Comparison of ENCODE assay signal across 27 cellular contexts in the genomic region with DNA sequence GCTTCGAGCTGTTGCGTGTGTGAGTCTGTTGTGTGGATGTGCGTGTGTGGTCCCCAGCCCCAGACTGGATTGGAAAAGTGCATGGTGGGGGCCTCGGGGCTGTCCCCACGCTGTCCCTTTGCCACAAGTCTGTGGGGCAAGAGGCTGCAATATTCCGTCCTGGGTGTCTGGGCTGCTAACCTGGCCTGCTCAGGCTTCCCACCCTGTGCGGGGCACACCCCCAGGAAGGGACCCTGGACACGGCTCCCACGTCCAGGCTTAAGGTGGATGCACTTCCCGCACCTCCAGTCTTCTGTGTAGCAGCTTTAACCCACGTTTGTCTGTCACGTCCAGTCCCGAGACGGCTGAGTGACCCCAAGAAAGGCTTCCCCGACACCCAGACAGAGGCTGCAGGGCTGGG. TPM values are rescaled to one million over a fixed set of nuclear protein-coding genes. Genes with fewer than 3 reads are reported as not detected.
A peak's percentile ranks its signal among the peaks of the same experiment; 100 is the strongest.
DNase-seq lines count a peak whose midpoint lies in the region; ATAC-seq, FAIRE-seq and TF ChIP-seq lines count a peak whose summit lies in the region.
"Had no signal": no experiment of that assay in that cellular context is flagged by ENCODE, and none has a peak within 500 bp of the region (broad histone marks: within the 10 kb centered on the region; RNA-seq: fewer than 3 reads in every experiment).

No MANE protein-coding gene starts in this region.

- ATAC-seq in HepG2, result no peak
- ATAC-seq in right lobe of liver, result no peak
- ATAC-seq: GM12878, GM23338 had no signal

- no peak overlapping the region for H3K4me2 ChIP-seq in HepG2 (ENCODE audit: low read depth, low read length)
- H3K4me2 ChIP-seq: BLaER1 treated with 17β-estradiol and CSF1 and Interleukin-3, amounts not matched to agents 10 nM and 100 nM; GM23338 had no signal

- H3K27ac Mint-ChIP-seq in activated CD4-positive, alpha-beta memory T cell treated with anti-CD3 and anti-CD28 coated beads for 36 hours, result no peak overlapping the region
- H3K27ac Mint-ChIP-seq in endothelial cell (ENCODE audit: unreplicated experiment), result no peak overlapping the region
- H3K27ac Mint-ChIP-seq: CD14-positive monocyte; CD4-positive, alpha-beta T cell; GM23338; HFFc6 had no signal

- H3K27ac ChIP-seq in HepG2 (ENCODE audit: extremely low read length, insufficient read depth, low read length) (no peak overlapping the region), right lobe of liver (no peak overlapping the region), RWPE1 (peak overlapping the region; percentile 55), kidney (ENCODE audit: low read depth in 2 of 2, low read length in 2 of 2) (no peak overlapping the region), vagina (no peak overlapping the region)
- H3K27ac ChIP-seq: 22Rv1; BLaER1 treated with 17β-estradiol and CSF1 and Interleukin-3, amounts not matched to agents 10 nM and 100 nM had no signal

- H3K36me3 ChIP-seq in HepG2 (replicated peaks in 1 of 2; ENCODE audit: control insufficient read depth in 1 of 2, insufficient read depth in 2 of 2, low read length in 2 of 2) (peaks cover 0 to 3% of the 10 kb centered on the region in 2 experiments; a peak in 2 of 5 replicates), right lobe of liver (no peaks in the 10 kb centered on the region), kidney (ENCODE audit: control insufficient read depth in 1 of 2, insufficient read depth in 2 of 2, low read length in 2 of 2) (no peaks in the 10 kb centered on the region), vagina (no peaks in the 10 kb centered on the region)

- no peak overlapping the region for H3K4me3 Mint-ChIP-seq in activated CD4-positive, alpha-beta memory T cell treated with anti-CD3 and anti-CD28 coated beads for 36 hours
- H3K4me3 Mint-ChIP-seq in endothelial cell (ENCODE audit: unreplicated experiment), result no peak overlapping the region
- H3K4me3 Mint-ChIP-seq: CD14-positive monocyte; CD4-positive, alpha-beta T cell; CD8-positive, alpha-beta memory T cell; GM23338; H9; HFFc6 had no signal

- TSS peak; percentile 40 for BruUV-seq in HepG2 (replicated peaks; lab: Mats Ljungman, UMichigan)

- CTCF ChIA-PET in HepG2 (lab: Yijun Ruan, JAX; ENCODE audit: low intra/inter-chr PET ratio, low total read pairs), result no interaction called here
- CTCF ChIA-PET in RWPE1 (lab: Yijun Ruan, JAX), result interaction anchor here (0.6 kb wide), 1 partner anchor 84 kb away, joined by 3 read pairs; no protein-coding TSS in a partner anchor
- CTCF ChIA-PET in activated CD4-positive, alpha-beta memory T cell treated with anti-CD3 and anti-CD28 coated beads for 36 hours (lab: Charles Lee), result no interaction called here

- peaks cover 13% of the 10 kb centered on the region; the same call in 1 of the 2 replicates for H4K20me1 ChIP-seq in HepG2 (ENCODE audit: insufficient read depth, low read length)

- H2AFZ ChIP-seq in HepG2 (ENCODE audit: low read length), result no peak overlapping the region
- H2AFZ ChIP-seq: GM23338 had no signal

- in situ Hi-C loops in HepG2 (cut with HindIII; ENCODE audit: extremely low pct_ligation_motif_present, low pct_unique_long_range_greater_than_20kb), result no loop called here

- H3K27me3 ChIP-seq in HepG2 (ENCODE audit: control insufficient read depth in 1 of 2, insufficient read depth in 2 of 2, low read length in 2 of 2) (no peaks in the 10 kb centered on the region), right lobe of liver (no peaks in the 10 kb centered on the region), vagina (no peaks in the 10 kb centered on the region)
- H3K27me3 ChIP-seq: BE2C had no signal

- peaks cover 4% of the 10 kb centered on the region for H3K36me3 Mint-ChIP-seq in activated CD4-positive, alpha-beta memory T cell treated with anti-CD3 and anti-CD28 coated beads for 36 hours
- peaks cover 9% of the 10 kb centered on the region for H3K36me3 Mint-ChIP-seq in endothelial cell (ENCODE audit: low read depth, unreplicated experiment)

- no peak for DNase-seq in HepG2 (ENCODE audit: low spot score)
- no peak for DNase-seq in right lobe of liver
- no peak for DNase-seq in RWPE1 (ENCODE audit: low spot score)
- peak; percentile 39 for DNase-seq in kidney
- DNase-seq in activated CD4-positive, alpha-beta memory T cell treated with anti-CD3 and anti-CD28 coated beads for 36 hours, result no peak
- DNase-seq in endothelial cell (ENCODE audit: low spot score), result no peak
- no peak for DNase-seq in vagina (ENCODE audit: extremely low spot score in 2 of 2)
- DNase-seq in epidermal melanocyte (ENCODE audit: insufficient read length, low spot score), result no peak
- DNase-seq: AML-193; BE2C; CD4-positive, alpha-beta T cell; CD8-positive, alpha-beta memory T cell; DMS 273 treated with DMSO at 0.1 percent for 48 hours; DMS79; EL; GDM1; H9; HFFc6 had no signal

- TF ChIP-seq POLR2A in HepG2 (IDR thresholded peaks at IDR 0.05; ENCODE audit: insufficient read depth in 1 of 2, low read depth in 2 of 2, low read length in 2 of 2) (no peak), right lobe of liver (IDR thresholded peaks at IDR 0.05) (no peak), vagina (IDR thresholded peaks at IDR 0.05) (no peak)

- no peaks in the 10 kb centered on the region for H3K27me3 Mint-ChIP-seq in activated CD4-positive, alpha-beta memory T cell treated with anti-CD3 and anti-CD28 coated beads for 36 hours
- peaks cover 7% of the 10 kb centered on the region for H3K27me3 Mint-ChIP-seq in endothelial cell (ENCODE audit: unreplicated experiment)
- H3K27me3 Mint-ChIP-seq: CD4-positive, alpha-beta T cell had no signal

- H3K9me3 ChIP-seq in HepG2 (ENCODE audit: low read length) (no peaks in the 10 kb centered on the region), right lobe of liver (no peaks in the 10 kb centered on the region), kidney (ENCODE audit: control insufficient read depth in 1 of 2, low read length in 2 of 2) (no peaks in the 10 kb centered on the region), vagina (no peaks in the 10 kb centered on the region)
- H3K9me3 ChIP-seq: BE2C had no signal

- TF ChIP-seq RAD21 in HepG2 (CRISPR knock-in tag; IDR thresholded peaks at IDR 0.05), result no peak

- intact Hi-C loops in HepG2 (cut with micrococcal nuclease; ENCODE audit: unreplicated experiment) (no loop called here), right lobe of liver (cut with DNase I) (no loop called here), kidney (cut with DNase I) (no loop called here), vagina (cut with DNase I) (no loop called here)
- intact Hi-C loops in activated CD4-positive, alpha-beta memory T cell treated with anti-CD3 and anti-CD28 coated beads for 36 hours (cut with micrococcal nuclease), result no loop called here

- POLR2A ChIA-PET in HepG2 (lab: Yijun Ruan, JAX) (interaction anchor here (1.3 kb wide), 1 partner anchor 13 kb away, joined by 4 read pairs; no protein-coding TSS in a partner anchor), RWPE1 (lab: Yijun Ruan, JAX; ENCODE audit: low non-redundant PET) (no interaction called here)
- POLR2A ChIA-PET in activated CD4-positive, alpha-beta memory T cell treated with anti-CD3 and anti-CD28 coated beads for 36 hours (lab: Charles Lee), result no interaction called here

- no peaks in the 10 kb centered on the region for H3K9me3 Mint-ChIP-seq in activated CD4-positive, alpha-beta memory T cell treated with anti-CD3 and anti-CD28 coated beads for 36 hours
- no peaks in the 10 kb centered on the region for H3K9me3 Mint-ChIP-seq in endothelial cell (ENCODE audit: unreplicated experiment)
- H3K9me3 Mint-ChIP-seq: CD14-positive monocyte; CD4-positive, alpha-beta T cell; CD8-positive, alpha-beta memory T cell; HFFc6 had no signal

- TF ChIP-seq EP300 in HepG2 (IDR thresholded peaks at IDR 0.05; ENCODE audit: low read depth in 2 of 2, low read length in 2 of 2), result no peak
- TF ChIP-seq EP300 in HepG2 (CRISPR knock-in tag; IDR thresholded peaks at IDR 0.05; ENCODE audit: borderline replicate concordance), result no peak

- H3K4me1 ChIP-seq in HepG2 (ENCODE audit: insufficient read depth, low read length) (peaks cover 25% of the 10 kb centered on the region), right lobe of liver (no peaks in the 10 kb centered on the region), kidney (ENCODE audit: control insufficient read depth in 1 of 2, insufficient read depth in 1 of 2, low read depth in 1 of 2, low read length in 2 of 2) (no peaks in the 10 kb centered on the region), vagina (no peaks in the 10 kb centered on the region)
- H3K4me1 ChIP-seq: BE2C had no signal

- TF ChIP-seq CTCF in HepG2 (CRISPR knock-in tag; IDR thresholded peaks at IDR 0.05) (no peak), right lobe of liver (IDR thresholded peaks at IDR 0.05) (no peak), RWPE1 (conservative IDR thresholded peaks at IDR 0.05; ENCODE audit: low read depth) (no peak), kidney (IDR thresholded peaks at IDR 0.05; ENCODE audit: borderline replicate concordance, extremely low read depth, insufficient read depth) (no peak), endothelial cell (IDR thresholded peaks at IDR 0.05; ENCODE audit: unreplicated experiment) (no peak), vagina (IDR thresholded peaks at IDR 0.05) (no peak)

- H3K4me3 ChIP-seq in HepG2 (replicated peaks in 1 of 3; ENCODE audit: insufficient read depth in 1 of 3, low read depth in 2 of 3, low read length in 3 of 3) (no peak overlapping the region), right lobe of liver (no peak overlapping the region), kidney (ENCODE audit: low read length in 2 of 2) (no peak overlapping the region), vagina (no peak overlapping the region)
- H3K4me3 ChIP-seq: BLaER1 treated with 17β-estradiol and CSF1 and Interleukin-3, amounts not matched to agents 10 nM and 100 nM; GM12878; GM23338 had no signal

- no peak for FAIRE-seq in HepG2 (lab: Jason Lieb, UNC)
- no peak for FAIRE-seq in kidney (lab: Jason Lieb, UNC)
- FAIRE-seq: A204.1, D721Med, GM12878, GM19239 had no signal

- H3K4me1 Mint-ChIP-seq in activated CD4-positive, alpha-beta memory T cell treated with anti-CD3 and anti-CD28 coated beads for 36 hours (ENCODE audit: low read depth), result no peaks in the 10 kb centered on the region
- no peaks in the 10 kb centered on the region for H3K4me1 Mint-ChIP-seq in endothelial cell (ENCODE audit: unreplicated experiment)
- H3K4me1 Mint-ChIP-seq: CD14-positive monocyte; CD8-positive, alpha-beta memory T cell had no signal

- H3K79me2 ChIP-seq in HepG2 (ENCODE audit: insufficient read depth, low read length), result no peaks in the 10 kb centered on the region

- 100% methylated on average over 2 of the region's 15 CpGs for WGBS in HepG2 (ENCODE audit: low lambda C conversion rate)
- 79% methylated on average over 7 of the region's 15 CpGs for WGBS in right lobe of liver (ENCODE audit: insufficient coverage, low coverage, low lambda C conversion rate, missing lambda C conversion rate)

- H3K9ac ChIP-seq in HepG2 (ENCODE audit: insufficient read depth, low read depth, low read length), result no peak overlapping the region
- no peak overlapping the region for H3K9ac ChIP-seq in kidney (ENCODE audit: low read length in 2 of 2)
- H3K9ac ChIP-seq: BLaER1 treated with 17β-estradiol and CSF1 and Interleukin-3, amounts not matched to agents 10 nM and 100 nM had no signal

RNA-seq across cellular contexts. Expression of a gene that starts 8.4 kb away (rescaled TPM):
- total RNA-seq in HepG2 (2016; rRNA removed; fragmentation: Illumina TruSeq; extraction: Trizol) (9.0 and 13.9 TPM in 2 replicates), right lobe of liver (1 to 10 TPM; 1.6 to 9.2 (median 2.9) TPM), kidney (110 TPM), endothelial cell (ENCODE audit: unreplicated experiment) (7.9 TPM), vagina (29.2 TPM)
- 5.6 and 6.3 TPM in 2 replicates for total RNA-seq in HepG2 (2016; cell fraction: cytosol; rRNA removed; fragmentation: Illumina TruSeq; extraction: Trizol; ENCODE audit: low read depth)
- 8.6 and 16.2 TPM in 2 replicates for total RNA-seq in HepG2 (2016; cell fraction: insoluble cytoplasmic fraction; rRNA removed; fragmentation: Illumina TruSeq; extraction: Trizol)
- 22.0 and 22.3 TPM in 2 replicates for total RNA-seq in HepG2 (2016; cell fraction: membrane; rRNA removed; fragmentation: Illumina TruSeq; extraction: Trizol)
- 11.0 and 18.5 TPM in 2 replicates for total RNA-seq in HepG2 (2016; cell fraction: nucleus; rRNA removed; fragmentation: Illumina TruSeq; extraction: Trizol)
- polyA plus RNA-seq in HepG2 (2011; rRNA removed) (176 and 264 TPM in 2 replicates), kidney (ENCODE audit: insufficient read depth, low read depth, low replicate concordance) (79.7 TPM)
- 196 and 214 TPM in 2 replicates for polyA plus RNA-seq in HepG2 (2011; cell fraction: cytosol; rRNA removed)
- 723 and 745 TPM in 2 replicates for polyA plus RNA-seq in HepG2 (2011; cell fraction: nucleus; rRNA removed)
- 356 and 405 TPM in 2 replicates for polyA plus RNA-seq in HepG2 (2012)
- polyA plus RNA-seq in HepG2 (2016; cell fraction: cytosol; fragmentation: Illumina TruSeq; extraction: Trizol; ENCODE audit: low read depth), result 10.4 and 12.7 TPM in 2 replicates
- 19.8 and 27.0 TPM in 2 replicates for polyA plus RNA-seq in HepG2 (2016; cell fraction: insoluble cytoplasmic fraction; fragmentation: Illumina TruSeq; extraction: Trizol; ENCODE audit: low read depth)
- polyA plus RNA-seq in HepG2 (2016; cell fraction: membrane; fragmentation: Illumina TruSeq; extraction: Trizol; ENCODE audit: low read depth), result 35.0 and 35.9 TPM in 2 replicates
- polyA plus RNA-seq in HepG2 (2016; cell fraction: nucleus; fragmentation: Illumina TruSeq; extraction: Trizol; ENCODE audit: insufficient read depth, low read depth), result 58.3 and 60.5 TPM in 2 replicates
- 85.4 and 544 TPM in 2 replicates for polyA minus RNA-seq in HepG2 (2011; rRNA and poly(A)+ RNA removed; ENCODE audit: low replicate concordance)
- polyA minus RNA-seq in HepG2 (2011; cell fraction: cytosol; rRNA and poly(A)+ RNA removed), result 145 and 181 TPM in 2 replicates
- polyA minus RNA-seq in HepG2 (2011; cell fraction: nucleus; rRNA and poly(A)+ RNA removed), result 106 and 150 TPM in 2 replicates
- 1 to 10 TPM in 1 of 2 experiments, under 1 TPM in 1; 0.95 to 1.3 TPM for total RNA-seq in activated CD4-positive, alpha-beta memory T cell treated with anti-CD3 and anti-CD28 coated beads for 36 hours

RNA-seq across cellular contexts. Expression of a gene that starts 22.5 kb away (rescaled TPM):
- total RNA-seq in HepG2 (2016; rRNA removed; fragmentation: Illumina TruSeq; extraction: Trizol) (not detected in 2 replicates), right lobe of liver (under 1 TPM in 1 of 6 experiments, not detected in 5; 0.86 TPM), kidney (1.5 TPM), endothelial cell (ENCODE audit: unreplicated experiment) (0.41 TPM), vagina (9.3 TPM)
- total RNA-seq in HepG2 (2016; cell fraction: cytosol; rRNA removed; fragmentation: Illumina TruSeq; extraction: Trizol; ENCODE audit: low read depth), result not detected in 2 replicates
- total RNA-seq in HepG2 (2016; cell fraction: insoluble cytoplasmic fraction; rRNA removed; fragmentation: Illumina TruSeq; extraction: Trizol), result not detected in 2 replicates
- total RNA-seq in HepG2 (2016; cell fraction: membrane; rRNA removed; fragmentation: Illumina TruSeq; extraction: Trizol), result not detected in 2 replicates
- total RNA-seq in HepG2 (2016; cell fraction: nucleus; rRNA removed; fragmentation: Illumina TruSeq; extraction: Trizol), result not detected in 2 replicates
- polyA plus RNA-seq in HepG2 (2011; rRNA removed) (33.1 and 55.3 TPM in 2 replicates), kidney (ENCODE audit: insufficient read depth, low read depth, low replicate concordance) (5.5 TPM)
- polyA plus RNA-seq in HepG2 (2011; cell fraction: cytosol; rRNA removed), result 25.3 and 25.4 TPM in 2 replicates
- 294 and 322 TPM in 2 replicates for polyA plus RNA-seq in HepG2 (2011; cell fraction: nucleus; rRNA removed)
- 32.4 and 45.3 TPM in 2 replicates for polyA plus RNA-seq in HepG2 (2012)
- polyA plus RNA-seq in HepG2 (2016; cell fraction: cytosol; fragmentation: Illumina TruSeq; extraction: Trizol; ENCODE audit: low read depth), result 0.12 TPM in 1 of 2 replicates, not detected in the other
- not detected in 2 replicates for polyA plus RNA-seq in HepG2 (2016; cell fraction: insoluble cytoplasmic fraction; fragmentation: Illumina TruSeq; extraction: Trizol; ENCODE audit: low read depth)
- polyA plus RNA-seq in HepG2 (2016; cell fraction: membrane; fragmentation: Illumina TruSeq; extraction: Trizol; ENCODE audit: low read depth), result not detected in 2 replicates
- polyA plus RNA-seq in HepG2 (2016; cell fraction: nucleus; fragmentation: Illumina TruSeq; extraction: Trizol; ENCODE audit: insufficient read depth, low read depth), result 1.2 TPM in 1 of 2 replicates, not detected in the other
- polyA minus RNA-seq in HepG2 (2011; rRNA and poly(A)+ RNA removed; ENCODE audit: low replicate concordance), result 0.91 and 21.5 TPM in 2 replicates
- 8.9 and 13.2 TPM in 2 replicates for polyA minus RNA-seq in HepG2 (2011; cell fraction: cytosol; rRNA and poly(A)+ RNA removed)
- polyA minus RNA-seq in HepG2 (2011; cell fraction: nucleus; rRNA and poly(A)+ RNA removed), result 42.2 and 53.6 TPM in 2 replicates
- under 1 TPM in 1 of 2 experiments, not detected in 1; 0.36 TPM for total RNA-seq in activated CD4-positive, alpha-beta memory T cell treated with anti-CD3 and anti-CD28 coated beads for 36 hours
- total RNA-seq: CD8-positive, alpha-beta memory T cell had no signal
- polyA plus RNA-seq: AG04450; CD14-positive monocyte; CD8-positive, alpha-beta memory T cell had no signal

RNA-seq across cellular contexts. Expression of a gene that starts 28.1 kb away (rescaled TPM):
- 101 and 178 TPM in 2 replicates for total RNA-seq in HepG2 (2016; rRNA removed; fragmentation: Illumina TruSeq; extraction: Trizol)
- 102 and 117 TPM in 2 replicates for total RNA-seq in HepG2 (2016; cell fraction: cytosol; rRNA removed; fragmentation: Illumina TruSeq; extraction: Trizol; ENCODE audit: low read depth)
- total RNA-seq in HepG2 (2016; cell fraction: insoluble cytoplasmic fraction; rRNA removed; fragmentation: Illumina TruSeq; extraction: Trizol), result 101 and 181 TPM in 2 replicates
- total RNA-seq in HepG2 (2016; cell fraction: membrane; rRNA removed; fragmentation: Illumina TruSeq; extraction: Trizol), result 109 and 120 TPM in 2 replicates
- total RNA-seq in HepG2 (2016; cell fraction: nucleus; rRNA removed; fragmentation: Illumina TruSeq; extraction: Trizol), result 130 and 143 TPM in 2 replicates
- 139 and 155 TPM in 2 replicates for polyA plus RNA-seq in HepG2 (2011; rRNA removed)
- polyA plus RNA-seq in HepG2 (2011; cell fraction: cytosol; rRNA removed), result 152 and 160 TPM in 2 replicates
- polyA plus RNA-seq in HepG2 (2011; cell fraction: nucleus; rRNA removed), result 78.1 and 93.1 TPM in 2 replicates
- 231 and 288 TPM in 2 replicates for polyA plus RNA-seq in HepG2 (2012)
- polyA plus RNA-seq in HepG2 (2016; cell fraction: cytosol; fragmentation: Illumina TruSeq; extraction: Trizol; ENCODE audit: low read depth), result 105 and 124 TPM in 2 replicates
- polyA plus RNA-seq in HepG2 (2016; cell fraction: insoluble cytoplasmic fraction; fragmentation: Illumina TruSeq; extraction: Trizol; ENCODE audit: low read depth), result 93.2 and 96.9 TPM in 2 replicates
- polyA plus RNA-seq in HepG2 (2016; cell fraction: membrane; fragmentation: Illumina TruSeq; extraction: Trizol; ENCODE audit: low read depth), result 94.8 and 109 TPM in 2 replicates
- polyA plus RNA-seq in HepG2 (2016; cell fraction: nucleus; fragmentation: Illumina TruSeq; extraction: Trizol; ENCODE audit: insufficient read depth, low read depth), result 219 and 236 TPM in 2 replicates
- 297 and 320 TPM in 2 replicates for polyA minus RNA-seq in HepG2 (2011; rRNA and poly(A)+ RNA removed; ENCODE audit: low replicate concordance)
- polyA minus RNA-seq in HepG2 (2011; cell fraction: cytosol; rRNA and poly(A)+ RNA removed), result 61.3 and 65.4 TPM in 2 replicates
- 46.2 and 58.7 TPM in 2 replicates for polyA minus RNA-seq in HepG2 (2011; cell fraction: nucleus; rRNA and poly(A)+ RNA removed)
- 100 to 1,000 TPM; 100 to 126 (median 107) TPM for total RNA-seq in right lobe of liver
- 218 TPM for total RNA-seq in kidney
- 246 TPM for polyA plus RNA-seq in kidney (ENCODE audit: insufficient read depth, low read depth, low replicate concordance)
- 100 to 1,000 TPM; 119 to 121 TPM for total RNA-seq in activated CD4-positive, alpha-beta memory T cell treated with anti-CD3 and anti-CD28 coated beads for 36 hours
- total RNA-seq in endothelial cell (ENCODE audit: unreplicated experiment), result 282 TPM
- total RNA-seq in vagina, result 126 TPM

RNA-seq across cellular contexts. Expression of a gene that starts 28.6 kb away (rescaled TPM):
- total RNA-seq in HepG2 (2016; rRNA removed; fragmentation: Illumina TruSeq; extraction: Trizol), result 10.1 and 15.9 TPM in 2 replicates
- total RNA-seq in HepG2 (2016; cell fraction: cytosol; rRNA removed; fragmentation: Illumina TruSeq; extraction: Trizol; ENCODE audit: low read depth), result 1.6 and 2.0 TPM in 2 replicates
- total RNA-seq in HepG2 (2016; cell fraction: insoluble cytoplasmic fraction; rRNA removed; fragmentation: Illumina TruSeq; extraction: Trizol), result 9.1 and 16.2 TPM in 2 replicates
- 5.1 and 7.8 TPM in 2 replicates for total RNA-seq in HepG2 (2016; cell fraction: membrane; rRNA removed; fragmentation: Illumina TruSeq; extraction: Trizol)
- 14.6 and 18.2 TPM in 2 replicates for total RNA-seq in HepG2 (2016; cell fraction: nucleus; rRNA removed; fragmentation: Illumina TruSeq; extraction: Trizol)
- 11.4 and 15.4 TPM in 2 replicates for polyA plus RNA-seq in HepG2 (2011; rRNA removed)
- polyA plus RNA-seq in HepG2 (2011; cell fraction: cytosol; rRNA removed), result 7.2 and 9.7 TPM in 2 replicates
- 50.2 and 59.9 TPM in 2 replicates for polyA plus RNA-seq in HepG2 (2011; cell fraction: nucleus; rRNA removed)
- polyA plus RNA-seq in HepG2 (2012), result 19.7 and 23.2 TPM in 2 replicates
- polyA plus RNA-seq in HepG2 (2016; cell fraction: cytosol; fragmentation: Illumina TruSeq; extraction: Trizol; ENCODE audit: low read depth), result 2.1 and 2.2 TPM in 2 replicates
- 8.6 and 12.6 TPM in 2 replicates for polyA plus RNA-seq in HepG2 (2016; cell fraction: insoluble cytoplasmic fraction; fragmentation: Illumina TruSeq; extraction: Trizol; ENCODE audit: low read depth)
- 4.3 and 5.1 TPM in 2 replicates for polyA plus RNA-seq in HepG2 (2016; cell fraction: membrane; fragmentation: Illumina TruSeq; extraction: Trizol; ENCODE audit: low read depth)
- polyA plus RNA-seq in HepG2 (2016; cell fraction: nucleus; fragmentation: Illumina TruSeq; extraction: Trizol; ENCODE audit: insufficient read depth, low read depth), result 34.6 and 36.9 TPM in 2 replicates
- polyA minus RNA-seq in HepG2 (2011; rRNA and poly(A)+ RNA removed; ENCODE audit: low replicate concordance), result 25.4 and 48.9 TPM in 2 replicates
- polyA minus RNA-seq in HepG2 (2011; cell fraction: cytosol; rRNA and poly(A)+ RNA removed), result 19.4 and 20.9 TPM in 2 replicates
- 25.5 and 30.1 TPM in 2 replicates for polyA minus RNA-seq in HepG2 (2011; cell fraction: nucleus; rRNA and poly(A)+ RNA removed)
- total RNA-seq in right lobe of liver, result 10 to 100 TPM in 4 of 6 experiments, 1 to 10 TPM in 2; 8.0 to 20.8 (median 10.9) TPM
- total RNA-seq in kidney, result 13.7 TPM
- polyA plus RNA-seq in kidney (ENCODE audit: insufficient read depth, low read depth, low replicate concordance), result 5.2 TPM
- total RNA-seq in activated CD4-positive, alpha-beta memory T cell treated with anti-CD3 and anti-CD28 coated beads for 36 hours, result 1 to 10 TPM; 4.8 TPM
- total RNA-seq in endothelial cell (ENCODE audit: unreplicated experiment), result 19.5 TPM
- total RNA-seq in vagina, result 11.0 TPM

RNA-seq across cellular contexts. Expression of a gene that starts 49.1 kb away (rescaled TPM):
- 357 and 435 TPM in 2 replicates for total RNA-seq in HepG2 (2016; rRNA removed; fragmentation: Illumina TruSeq; extraction: Trizol)
- total RNA-seq in HepG2 (2016; cell fraction: cytosol; rRNA removed; fragmentation: Illumina TruSeq; extraction: Trizol; ENCODE audit: low read depth), result 183 and 202 TPM in 2 replicates
- 332 and 447 TPM in 2 replicates for total RNA-seq in HepG2 (2016; cell fraction: insoluble cytoplasmic fraction; rRNA removed; fragmentation: Illumina TruSeq; extraction: Trizol)
- total RNA-seq in HepG2 (2016; cell fraction: membrane; rRNA removed; fragmentation: Illumina TruSeq; extraction: Trizol), result 386 and 448 TPM in 2 replicates
- total RNA-seq in HepG2 (2016; cell fraction: nucleus; rRNA removed; fragmentation: Illumina TruSeq; extraction: Trizol), result 159 and 193 TPM in 2 replicates
- polyA plus RNA-seq in HepG2 (2011; rRNA removed), result 235 and 335 TPM in 2 replicates
- polyA plus RNA-seq in HepG2 (2011; cell fraction: cytosol; rRNA removed), result 239 and 294 TPM in 2 replicates
- polyA plus RNA-seq in HepG2 (2011; cell fraction: nucleus; rRNA removed), result 263 and 279 TPM in 2 replicates
- polyA plus RNA-seq in HepG2 (2012), result 173 and 253 TPM in 2 replicates
- polyA plus RNA-seq in HepG2 (2016; cell fraction: cytosol; fragmentation: Illumina TruSeq; extraction: Trizol; ENCODE audit: low read depth), result 162 and 174 TPM in 2 replicates
- 322 and 341 TPM in 2 replicates for polyA plus RNA-seq in HepG2 (2016; cell fraction: insoluble cytoplasmic fraction; fragmentation: Illumina TruSeq; extraction: Trizol; ENCODE audit: low read depth)
- polyA plus RNA-seq in HepG2 (2016; cell fraction: membrane; fragmentation: Illumina TruSeq; extraction: Trizol; ENCODE audit: low read depth), result 301 and 303 TPM in 2 replicates
- polyA plus RNA-seq in HepG2 (2016; cell fraction: nucleus; fragmentation: Illumina TruSeq; extraction: Trizol; ENCODE audit: insufficient read depth, low read depth), result 275 and 284 TPM in 2 replicates
- polyA minus RNA-seq in HepG2 (2011; rRNA and poly(A)+ RNA removed; ENCODE audit: low replicate concordance), result 22.4 and 433 TPM in 2 replicates
- 192 and 199 TPM in 2 replicates for polyA minus RNA-seq in HepG2 (2011; cell fraction: cytosol; rRNA and poly(A)+ RNA removed)
- 54.5 and 60.7 TPM in 2 replicates for polyA minus RNA-seq in HepG2 (2011; cell fraction: nucleus; rRNA and poly(A)+ RNA removed)
- 1 to 10 TPM in 2 of 6 experiments, under 1 TPM in 4; 0.33 to 3.9 (median 0.69) TPM for total RNA-seq in right lobe of liver
- 4.7 TPM for total RNA-seq in kidney
- 81.4 TPM for polyA plus RNA-seq in kidney (ENCODE audit: insufficient read depth, low read depth, low replicate concordance)
- total RNA-seq in activated CD4-positive, alpha-beta memory T cell treated with anti-CD3 and anti-CD28 coated beads for 36 hours, result under 1 TPM; 0.12 to 0.26 TPM
- not detected for total RNA-seq in endothelial cell (ENCODE audit: unreplicated experiment)
- 0.74 TPM for total RNA-seq in vagina
- total RNA-seq: CD4-positive, alpha-beta T cell; HFFc6 had no signal
- polyA plus RNA-seq: AG04450, CD14-positive monocyte, GM12878 had no signal
